Comparison of ENCODE assay signal across 13 cellular contexts in genomic region chr16:56662357-56663354, GRCh38. TPM values are rescaled to one million over a fixed set of nuclear protein-coding genes. Genes with fewer than 3 reads are reported as not detected.
DNase-seq lines count a peak whose midpoint lies in the region; ATAC-seq, FAIRE-seq and TF ChIP-seq lines count a peak whose summit lies in the region.
"Had no signal": no experiment of that assay in that cellular context is flagged by ENCODE, and none has a peak within 500 bp of the region (broad histone marks: within the 10 kb centered on the region; RNA-seq: fewer than 3 reads in every experiment).

No MANE protein-coding gene starts in this region.

- peak overlapping the region; percentile 47 for H3K27ac ChIP-seq in CD4-positive, CD25-positive, alpha-beta regulatory T cell (ENCODE audit: insufficient read depth, low read length, poor library complexity, severe bottlenecking)
- H3K27ac ChIP-seq in Peyer's patch: peak overlapping the region in 1 of 4 donors; percentile 46
- H3K27ac ChIP-seq: gastroesophageal sphincter, parathyroid adenoma, SK-N-MC had no signal

- peaks cover 0 to 2% (median 0%) of the 10 kb centered on the region in 7 donors for H3K9me3 Mint-ChIP-seq in CD4-positive, CD25-positive, alpha-beta regulatory T cell

- no peak for TF ChIP-seq CTCF in Peyer's patch (IDR thresholded peaks at IDR 0.05)

- FAIRE-seq in RCC 7860 (lab: Jason Lieb, UNC): no peak
- FAIRE-seq: G401.6 had no signal

- H3K27me3 ChIP-seq in CD4-positive, CD25-positive, alpha-beta regulatory T cell (ENCODE audit: control insufficient read depth, insufficient read depth, low read length): peaks cover under 1% of the 10 kb centered on the region
- H3K27me3 ChIP-seq in Peyer's patch: no peaks in the 10 kb centered on the region

- H3K9me3 ChIP-seq in CD4-positive, CD25-positive, alpha-beta regulatory T cell (ENCODE audit: control insufficient read depth in 2 of 2, low read length in 2 of 2): no peaks in the 10 kb centered on the region
- H3K9me3 ChIP-seq in Peyer's patch: no peaks in the 10 kb centered on the region
- H3K9me3 ChIP-seq: gastroesophageal sphincter had no signal

- H3K27me3 Mint-ChIP-seq in CD4-positive, CD25-positive, alpha-beta regulatory T cell: peaks cover 25% of the 10 kb centered on the region

- H3K4me1 ChIP-seq in CD4-positive, CD25-positive, alpha-beta regulatory T cell (ENCODE audit: control insufficient read depth, insufficient read depth, low read length, poor library complexity, severe bottlenecking): peaks cover 32% of the 10 kb centered on the region
- peaks cover 0 to 18% (median 2%) of the 10 kb centered on the region in 4 donors for H3K4me1 ChIP-seq in Peyer's patch

- TF ChIP-seq POLR2A in Peyer's patch (IDR thresholded peaks at IDR 0.05): no peak

- peak in 2 of 3 donors; percentile 9 to 53 for DNase-seq in CD4-positive, CD25-positive, alpha-beta regulatory T cell
- DNase-seq in Peyer's patch (peak in 1 of 3 donors; percentile 25), dermis blood vessel endothelial cell (peak; percentile 8), retina (peak; percentile 63), RCC 7860 (ENCODE audit: low spot score) (no peak)
- DNase-seq: NCI-H146 had no signal

- ATAC-seq in CD4-positive, CD25-positive, alpha-beta regulatory T cell (ENCODE audit: low read depth in 2 of 2): peak; percentile 50 to 51
- ATAC-seq in GM21390 (IDR thresholded peaks at IDR 0.05; ENCODE audit: unreplicated experiment): no peak
- no peak for ATAC-seq in HG03460 (IDR thresholded peaks at IDR 0.05; ENCODE audit: unreplicated experiment)
- ATAC-seq in GM18861 (IDR thresholded peaks at IDR 0.05; ENCODE audit: unreplicated experiment): no peak
- ATAC-seq: gastroesophageal sphincter had no signal

- H3K36me3 Mint-ChIP-seq in CD4-positive, CD25-positive, alpha-beta regulatory T cell: peaks cover 18% of the 10 kb centered on the region

- peak overlapping the region; percentile 87 to 95 (median 92) for H3K4me3 Mint-ChIP-seq in CD4-positive, CD25-positive, alpha-beta regulatory T cell

- H3K4me1 Mint-ChIP-seq in CD4-positive, CD25-positive, alpha-beta regulatory T cell: peaks cover 5 to 45% (median 24%) of the 10 kb centered on the region in 4 donors

- H3K4me3 ChIP-seq in CD4-positive, CD25-positive, alpha-beta regulatory T cell (ENCODE audit: low read depth, low read length): peak overlapping the region; percentile 53
- peak overlapping the region; percentile 5 to 44 (median 34) for H3K4me3 ChIP-seq in Peyer's patch
- H3K4me3 ChIP-seq: SK-N-MC had no signal

- no peaks in the 10 kb centered on the region for H3K36me3 ChIP-seq in CD4-positive, CD25-positive, alpha-beta regulatory T cell (ENCODE audit: control insufficient read depth, insufficient read depth, low read length)
- H3K36me3 ChIP-seq in Peyer's patch: peaks cover 0 to 6% (median 0%) of the 10 kb centered on the region in 3 donors
- H3K36me3 ChIP-seq: gastroesophageal sphincter had no signal

- H3K27ac Mint-ChIP-seq in CD4-positive, CD25-positive, alpha-beta regulatory T cell: peak overlapping the region; percentile 82 to 93 (median 88)

RNA-seq across cellular contexts. Expression of gene MT1F, which starts 4.9 kb away (rescaled TPM):
- 6.8 TPM for total RNA-seq in CD4-positive, CD25-positive, alpha-beta regulatory T cell
- 10 to 100 TPM; 26.0 to 88.5 (median 37.1) TPM for polyA plus RNA-seq in CD4-positive, CD25-positive, alpha-beta regulatory T cell
- 100 to 1,000 TPM in 1 of 4 donors, 10 to 100 TPM in 2, 1 to 10 TPM in 1; 8.0 to 310 (median 44.1) TPM for total RNA-seq in Peyer's patch
- total RNA-seq in dermis blood vessel endothelial cell: 0.34 and 0.93 TPM in 2 replicates

RNA-seq across cellular contexts. Expression of gene MT1G, which starts 5.2 kb away (rescaled TPM):
- total RNA-seq in CD4-positive, CD25-positive, alpha-beta regulatory T cell: not detected
- not detected for polyA plus RNA-seq in CD4-positive, CD25-positive, alpha-beta regulatory T cell
- 1,000 to 10,000 TPM in 1 of 4 donors, 100 to 1,000 TPM in 2, 10 to 100 TPM in 1; 17.8 to 5,605 (median 130) TPM for total RNA-seq in Peyer's patch
- not detected in 2 replicates for total RNA-seq in dermis blood vessel endothelial cell

RNA-seq across cellular contexts. Expression of gene MT1H, which starts 7.0 kb away (rescaled TPM):
- not detected for total RNA-seq in CD4-positive, CD25-positive, alpha-beta regulatory T cell
- not detected for polyA plus RNA-seq in CD4-positive, CD25-positive, alpha-beta regulatory T cell
- total RNA-seq in Peyer's patch: 1,000 to 10,000 TPM in 1 of 4 donors, 10 to 100 TPM in 1, 1 to 10 TPM in 1, not detected in 1; 5.8 to 2,098 (median 30.1) TPM
- total RNA-seq in dermis blood vessel endothelial cell: not detected in 2 replicates
- total RNA-seq: gastroesophageal sphincter had no signal

RNA-seq across cellular contexts. Expression of gene MT1B, which starts 11.0 kb away (rescaled TPM):
- not detected for total RNA-seq in CD4-positive, CD25-positive, alpha-beta regulatory T cell
- not detected for polyA plus RNA-seq in CD4-positive, CD25-positive, alpha-beta regulatory T cell
- total RNA-seq in Peyer's patch: 10 to 100 TPM in 1 of 4 donors, not detected in 3; 39.3 TPM
- not detected in 2 replicates for total RNA-seq in dermis blood vessel endothelial cell
- total RNA-seq: gastroesophageal sphincter had no signal

RNA-seq across cellular contexts. Expression of gene MT1X, which starts 19.6 kb away (rescaled TPM):
- total RNA-seq in CD4-positive, CD25-positive, alpha-beta regulatory T cell: 20.2 TPM
- polyA plus RNA-seq in CD4-positive, CD25-positive, alpha-beta regulatory T cell: 100 to 1,000 TPM; 125 to 231 (median 159) TPM
- 1,000 to 10,000 TPM in 1 of 4 donors, 100 to 1,000 TPM in 3; 121 to 1,155 (median 305) TPM for total RNA-seq in Peyer's patch
- 12.2 and 22.3 TPM in 2 replicates for total RNA-seq in dermis blood vessel endothelial cell

Comparison
In these comparisons a context has a peak if more than half of its experiments do, and no peak if none do; other contexts are left out.
1. ATAC-seq: peak in CD4-positive, CD25-positive, alpha-beta regulatory T cell (2 of 2); none in GM21390 (single experiment), HG03460 (single experiment) and GM18861 (single experiment).
2. RNA of gene MT1G, which starts 5.2 kb away (total RNA-seq): 17.8 to 5,605 TPM in Peyer's patch; not detected in CD4-positive, CD25-positive, alpha-beta regulatory T cell (single experiment) and not detected in dermis blood vessel endothelial cell; every median in the first group is over 10 times any median in the second.